1 cellular context compared by ENCODE assay signal in the genomic region with DNA sequence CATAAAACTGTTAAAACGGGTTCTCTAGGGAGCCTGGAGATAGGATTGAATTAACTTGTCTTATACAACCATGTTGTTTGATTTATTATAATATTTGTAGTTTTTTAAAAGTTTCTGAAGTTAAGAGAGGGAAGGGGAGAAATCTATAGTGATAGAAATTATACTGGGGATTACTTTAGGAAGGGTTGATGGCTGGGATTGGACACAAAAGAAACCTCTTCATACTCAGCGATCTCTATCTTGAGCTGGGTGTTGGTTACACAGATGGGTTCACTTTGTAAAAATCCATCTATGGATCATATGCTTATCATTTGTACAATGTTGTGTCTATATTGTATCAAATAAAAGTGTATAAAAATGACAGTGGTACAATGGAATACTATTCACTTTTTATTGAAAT.
TF ChIP-seq lines count a peak whose summit lies in the region.

No MANE protein-coding gene starts in this region.

TF ChIP-seq in A549, 52 proteins besides CTCF, POLR2A, EP300 and RAD21 (continued from another document):
- TF ChIP-seq, protein P1, sequence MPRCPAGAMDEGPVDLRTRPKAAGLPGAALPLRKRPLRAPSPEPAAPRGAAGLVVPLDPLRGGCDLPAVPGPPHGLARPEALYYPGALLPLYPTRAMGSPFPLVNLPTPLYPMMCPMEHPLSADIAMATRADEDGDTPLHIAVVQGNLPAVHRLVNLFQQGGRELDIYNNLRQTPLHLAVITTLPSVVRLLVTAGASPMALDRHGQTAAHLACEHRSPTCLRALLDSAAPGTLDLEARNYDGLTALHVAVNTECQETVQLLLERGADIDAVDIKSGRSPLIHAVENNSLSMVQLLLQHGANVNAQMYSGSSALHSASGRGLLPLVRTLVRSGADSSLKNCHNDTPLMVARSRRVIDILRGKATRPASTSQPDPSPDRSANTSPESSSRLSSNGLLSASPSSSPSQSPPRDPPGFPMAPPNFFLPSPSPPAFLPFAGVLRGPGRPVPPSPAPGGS (IDR thresholded peaks at IDR 0.05), result no peak
- TF ChIP-seq NPAS2 (CRISPR knock-in tag; IDR thresholded peaks at IDR 0.05; ENCODE audit: borderline replicate concordance) (no peak), EHF (CRISPR knock-in tag; IDR thresholded peaks at IDR 0.05) (no peak)
- TF ChIP-seq, protein P2, sequence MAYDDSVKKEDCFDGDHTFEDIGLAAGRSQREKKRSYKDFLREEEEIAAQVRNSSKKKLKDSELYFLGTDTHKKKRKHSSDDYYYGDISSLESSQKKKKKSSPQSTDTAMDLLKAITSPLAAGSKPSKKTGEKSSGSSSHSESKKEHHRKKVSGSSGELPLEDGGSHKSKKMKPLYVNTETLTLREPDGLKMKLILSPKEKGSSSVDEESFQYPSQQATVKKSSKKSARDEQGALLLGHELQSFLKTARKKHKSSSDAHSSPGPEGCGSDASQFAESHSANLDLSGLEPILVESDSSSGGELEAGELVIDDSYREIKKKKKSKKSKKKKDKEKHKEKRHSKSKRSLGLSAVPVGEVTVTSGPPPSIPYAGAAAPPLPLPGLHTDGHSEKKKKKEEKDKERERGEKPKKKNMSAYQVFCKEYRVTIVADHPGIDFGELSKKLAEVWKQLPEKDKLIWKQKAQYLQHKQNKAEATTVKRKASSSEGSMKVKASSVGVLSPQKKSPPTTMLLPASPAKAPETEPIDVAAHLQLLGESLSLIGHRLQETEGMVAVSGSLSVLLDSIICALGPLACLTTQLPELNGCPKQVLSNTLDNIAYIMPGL (CRISPR knock-in tag; IDR thresholded peaks at IDR 0.05; ENCODE audit: borderline replicate concordance), result no peak
